ENCODE assay signal across 1 cellular context in the genomic region with DNA sequence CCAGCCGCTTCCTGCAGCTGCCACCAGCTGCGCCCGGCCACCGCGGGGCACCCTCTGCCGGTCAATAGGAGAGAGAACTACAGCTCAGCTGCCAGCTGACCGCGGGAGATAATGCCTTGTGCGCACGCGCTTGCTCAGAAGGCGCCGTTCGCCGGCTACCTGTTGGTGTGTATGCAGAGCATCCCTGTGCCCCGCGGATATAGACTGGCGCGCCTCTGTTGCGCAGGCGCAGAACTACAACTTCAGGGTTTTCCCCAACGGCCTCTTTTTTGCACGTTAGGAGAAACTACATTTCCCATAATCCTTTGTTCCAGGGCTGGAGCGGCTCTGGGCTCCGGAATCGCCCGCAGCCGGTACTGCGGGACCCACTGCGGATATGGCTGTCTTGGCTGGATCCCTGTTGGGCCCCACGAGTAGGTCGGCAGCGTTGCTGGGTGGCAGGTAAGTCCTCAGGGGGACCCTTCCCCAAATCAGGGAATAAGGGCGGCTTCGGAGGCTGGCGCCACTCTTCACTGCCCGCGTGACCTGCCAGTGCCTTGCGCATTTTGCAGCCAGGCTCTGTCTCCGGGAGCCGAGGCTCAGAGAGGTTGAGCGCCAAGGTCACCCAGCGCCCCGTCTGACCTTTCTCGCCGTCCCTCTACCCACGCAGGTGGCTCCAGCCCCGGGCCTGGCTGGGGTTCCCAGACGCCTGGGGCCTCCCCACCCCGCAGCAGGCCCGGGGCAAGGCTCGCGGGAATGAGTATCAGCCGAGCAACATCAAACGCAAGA.
TF ChIP-seq lines count a peak whose summit lies in the region.

A gene (plus strand): TSS at position 356 of the 768 bp plus-strand sequence. CDS start 21 bp downstream, at position 377.

TF ChIP-seq in K562, 482 proteins besides CTCF, POLR2A, EP300 and RAD21 (continued from another document and continues in another):
- TF ChIP-seq, protein P1, sequence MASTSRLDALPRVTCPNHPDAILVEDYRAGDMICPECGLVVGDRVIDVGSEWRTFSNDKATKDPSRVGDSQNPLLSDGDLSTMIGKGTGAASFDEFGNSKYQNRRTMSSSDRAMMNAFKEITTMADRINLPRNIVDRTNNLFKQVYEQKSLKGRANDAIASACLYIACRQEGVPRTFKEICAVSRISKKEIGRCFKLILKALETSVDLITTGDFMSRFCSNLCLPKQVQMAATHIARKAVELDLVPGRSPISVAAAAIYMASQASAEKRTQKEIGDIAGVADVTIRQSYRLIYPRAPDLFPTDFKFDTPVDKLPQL (IDR thresholded peaks at IDR 0.05; ENCODE audit: extremely low read depth, insufficient read length), result no peak
- TF ChIP-seq ZNF143 (CRISPR knock-in tag; IDR thresholded peaks at IDR 0.05) (peak; percentile 90), RHOXF2B (CRISPR knock-in tag; conservative IDR thresholded peaks at IDR 0.05) (no peak), MCM5 (IDR thresholded peaks at IDR 0.05; ENCODE audit: low read depth) (no peak), ZNF146 (CRISPR knock-in tag; IDR thresholded peaks at IDR 0.05; ENCODE audit: unreplicated experiment) (no peak), MYBL2 (IDR thresholded peaks at IDR 0.05; ENCODE audit: low read depth) (no peak), MYBL2 (CRISPR knock-in tag; IDR thresholded peaks at IDR 0.05; ENCODE audit: borderline replicate concordance) (no peak), HDAC1 (IDR thresholded peaks at IDR 0.05) (peak in 1 of 2 experiments; percentile 41; a peak in 1 of 4 replicates), HOXB6 (CRISPR knock-in tag; IDR thresholded peaks at IDR 0.05; ENCODE audit: borderline replicate concordance) (no peak), PHF8 (IDR thresholded peaks at IDR 0.05; ENCODE audit: borderline replicate concordance, low read length) (peak; percentile 78; the same call in 1 of the 2 replicates), KDM5B (IDR thresholded peaks at IDR 0.05; ENCODE audit: insufficient replicate concordance, low read depth, low read length) (peak; percentile 65), SIRT6 (IDR thresholded peaks at IDR 0.05; ENCODE audit: low read depth, low read length) (no peak), ZFP30 (CRISPR knock-in tag; IDR thresholded peaks at IDR 0.05; ENCODE audit: borderline replicate concordance) (no peak), BCL6 (CRISPR knock-in tag; IDR thresholded peaks at IDR 0.05) (no peak), FOXJ2 (tag; IDR thresholded peaks at IDR 0.05) (peak; percentile 55; the same call in 1 of the 2 replicates), DNMT1 (IDR thresholded peaks at IDR 0.05) (no peak), OTX1 (CRISPR knock-in tag; IDR thresholded peaks at IDR 0.05) (no peak), LCOR (CRISPR knock-in tag; IDR thresholded peaks at IDR 0.05) (no peak; the same call in 1 of the 2 replicates), TRIM24 (IDR thresholded peaks at IDR 0.05) (0 out of 4 replicates have a peak, but pooled peaks of 1 of the 2 experiments have one; percentile 23), HNRNPK (IDR thresholded peaks at IDR 0.05; ENCODE audit: low read depth, low read length, poor library complexity, severe bottlenecking) (peak; percentile 48), GABPA (tag; conservative IDR thresholded peaks at IDR 0.05; ENCODE audit: low read depth) (0 out of 2 replicates have a peak, but pooled peaks have one; percentile 46), ZNF507 (tag; conservative IDR thresholded peaks at IDR 0.05) (no peak), BMI1 (IDR thresholded peaks at IDR 0.05; ENCODE audit: low read length) (no peak), HDAC3 (IDR thresholded peaks at IDR 0.05; ENCODE audit: borderline replicate concordance, partially characterized antibody) (no peak), NEUROD1 (IDR thresholded peaks at IDR 0.05; ENCODE audit: borderline replicate concordance, low read depth, low read length, partially characterized antibody) (no peak), NCOA4 (IDR thresholded peaks at IDR 0.05; ENCODE audit: partially characterized antibody) (no peak), TAF7 (tag; IDR thresholded peaks at IDR 0.05) (no peak; the same call in 1 of the 2 replicates), MAFF (IDR thresholded peaks at IDR 0.05; ENCODE audit: low read length) (no peak), ZC3H4 (CRISPR knock-in tag; IDR thresholded peaks at IDR 0.05; ENCODE audit: borderline replicate concordance) (no peak), MTA2 (IDR thresholded peaks at IDR 0.05; ENCODE audit: low read depth) (no peak), BRCA1 (IDR thresholded peaks at IDR 0.05) (no peak), BRCA1 (CRISPR knock-in tag; IDR thresholded peaks at IDR 0.05) (no peak), E2F3 (CRISPR knock-in tag; IDR thresholded peaks at IDR 0.05) (peak; percentile 78; the same call in 1 of the 2 replicates), ZBTB1 (CRISPR knock-in tag; IDR thresholded peaks at IDR 0.05; ENCODE audit: borderline replicate concordance, low read depth) (no peak), NFRKB (IDR thresholded peaks at IDR 0.05; ENCODE audit: low read depth) (peak; percentile 46; the same call in 1 of the 2 replicates), CEBPB (tag; IDR thresholded peaks at IDR 0.05) (no peak), IFI16 (CRISPR knock-in tag; IDR thresholded peaks at IDR 0.05) (no peak), SAFB (IDR thresholded peaks at IDR 0.05; ENCODE audit: borderline replicate concordance, low read depth, low read length) (no peak)
- TF ChIP-seq, protein P2, sequence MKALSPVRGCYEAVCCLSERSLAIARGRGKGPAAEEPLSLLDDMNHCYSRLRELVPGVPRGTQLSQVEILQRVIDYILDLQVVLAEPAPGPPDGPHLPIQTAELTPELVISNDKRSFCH (CRISPR knock-in tag; IDR thresholded peaks at IDR 0.05), result no peak
- TF ChIP-seq, protein P2 (tag; IDR thresholded peaks at IDR 0.05), result peak; percentile 75
- TF ChIP-seq, protein P3, sequence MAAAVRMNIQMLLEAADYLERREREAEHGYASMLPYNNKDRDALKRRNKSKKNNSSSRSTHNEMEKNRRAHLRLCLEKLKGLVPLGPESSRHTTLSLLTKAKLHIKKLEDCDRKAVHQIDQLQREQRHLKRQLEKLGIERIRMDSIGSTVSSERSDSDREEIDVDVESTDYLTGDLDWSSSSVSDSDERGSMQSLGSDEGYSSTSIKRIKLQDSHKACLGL (CRISPR knock-in tag; IDR thresholded peaks at IDR 0.05; ENCODE audit: borderline replicate concordance, poor library complexity, severe bottlenecking), result no peak
- TF ChIP-seq, protein P4, sequence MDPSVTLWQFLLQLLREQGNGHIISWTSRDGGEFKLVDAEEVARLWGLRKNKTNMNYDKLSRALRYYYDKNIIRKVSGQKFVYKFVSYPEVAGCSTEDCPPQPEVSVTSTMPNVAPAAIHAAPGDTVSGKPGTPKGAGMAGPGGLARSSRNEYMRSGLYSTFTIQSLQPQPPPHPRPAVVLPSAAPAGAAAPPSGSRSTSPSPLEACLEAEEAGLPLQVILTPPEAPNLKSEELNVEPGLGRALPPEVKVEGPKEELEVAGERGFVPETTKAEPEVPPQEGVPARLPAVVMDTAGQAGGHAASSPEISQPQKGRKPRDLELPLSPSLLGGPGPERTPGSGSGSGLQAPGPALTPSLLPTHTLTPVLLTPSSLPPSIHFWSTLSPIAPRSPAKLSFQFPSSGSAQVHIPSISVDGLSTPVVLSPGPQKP (CRISPR knock-in tag; IDR thresholded peaks at IDR 0.05), result no peak
- TF ChIP-seq, protein P5, sequence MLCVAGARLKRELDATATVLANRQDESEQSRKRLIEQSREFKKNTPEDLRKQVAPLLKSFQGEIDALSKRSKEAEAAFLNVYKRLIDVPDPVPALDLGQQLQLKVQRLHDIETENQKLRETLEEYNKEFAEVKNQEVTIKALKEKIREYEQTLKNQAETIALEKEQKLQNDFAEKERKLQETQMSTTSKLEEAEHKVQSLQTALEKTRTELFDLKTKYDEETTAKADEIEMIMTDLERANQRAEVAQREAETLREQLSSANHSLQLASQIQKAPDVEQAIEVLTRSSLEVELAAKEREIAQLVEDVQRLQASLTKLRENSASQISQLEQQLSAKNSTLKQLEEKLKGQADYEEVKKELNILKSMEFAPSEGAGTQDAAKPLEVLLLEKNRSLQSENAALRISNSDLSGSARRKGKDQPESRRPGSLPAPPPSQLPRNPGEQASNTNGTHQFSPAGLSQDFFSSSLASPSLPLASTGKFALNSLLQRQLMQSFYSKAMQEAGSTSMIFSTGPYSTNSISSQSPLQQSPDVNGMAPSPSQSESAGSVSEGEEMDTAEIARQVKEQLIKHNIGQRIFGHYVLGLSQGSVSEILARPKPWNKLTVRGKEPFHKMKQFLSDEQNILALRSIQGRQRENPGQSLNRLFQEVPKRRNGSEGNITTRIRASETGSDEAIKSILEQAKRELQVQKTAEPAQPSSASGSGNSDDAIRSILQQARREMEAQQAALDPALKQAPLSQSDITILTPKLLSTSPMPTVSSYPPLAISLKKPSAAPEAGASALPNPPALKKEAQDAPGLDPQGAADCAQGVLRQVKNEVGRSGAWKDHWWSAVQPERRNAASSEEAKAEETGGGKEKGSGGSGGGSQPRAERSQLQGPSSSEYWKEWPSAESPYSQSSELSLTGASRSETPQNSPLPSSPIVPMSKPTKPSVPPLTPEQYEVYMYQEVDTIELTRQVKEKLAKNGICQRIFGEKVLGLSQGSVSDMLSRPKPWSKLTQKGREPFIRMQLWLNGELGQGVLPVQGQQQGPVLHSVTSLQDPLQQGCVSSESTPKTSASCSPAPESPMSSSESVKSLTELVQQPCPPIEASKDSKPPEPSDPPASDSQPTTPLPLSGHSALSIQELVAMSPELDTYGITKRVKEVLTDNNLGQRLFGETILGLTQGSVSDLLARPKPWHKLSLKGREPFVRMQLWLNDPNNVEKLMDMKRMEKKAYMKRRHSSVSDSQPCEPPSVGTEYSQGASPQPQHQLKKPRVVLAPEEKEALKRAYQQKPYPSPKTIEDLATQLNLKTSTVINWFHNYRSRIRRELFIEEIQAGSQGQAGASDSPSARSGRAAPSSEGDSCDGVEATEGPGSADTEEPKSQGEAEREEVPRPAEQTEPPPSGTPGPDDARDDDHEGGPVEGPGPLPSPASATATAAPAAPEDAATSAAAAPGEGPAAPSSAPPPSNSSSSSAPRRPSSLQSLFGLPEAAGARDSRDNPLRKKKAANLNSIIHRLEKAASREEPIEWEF (CRISPR knock-in tag; IDR thresholded peaks at IDR 0.05), result no peak
- TF ChIP-seq, protein P6, sequence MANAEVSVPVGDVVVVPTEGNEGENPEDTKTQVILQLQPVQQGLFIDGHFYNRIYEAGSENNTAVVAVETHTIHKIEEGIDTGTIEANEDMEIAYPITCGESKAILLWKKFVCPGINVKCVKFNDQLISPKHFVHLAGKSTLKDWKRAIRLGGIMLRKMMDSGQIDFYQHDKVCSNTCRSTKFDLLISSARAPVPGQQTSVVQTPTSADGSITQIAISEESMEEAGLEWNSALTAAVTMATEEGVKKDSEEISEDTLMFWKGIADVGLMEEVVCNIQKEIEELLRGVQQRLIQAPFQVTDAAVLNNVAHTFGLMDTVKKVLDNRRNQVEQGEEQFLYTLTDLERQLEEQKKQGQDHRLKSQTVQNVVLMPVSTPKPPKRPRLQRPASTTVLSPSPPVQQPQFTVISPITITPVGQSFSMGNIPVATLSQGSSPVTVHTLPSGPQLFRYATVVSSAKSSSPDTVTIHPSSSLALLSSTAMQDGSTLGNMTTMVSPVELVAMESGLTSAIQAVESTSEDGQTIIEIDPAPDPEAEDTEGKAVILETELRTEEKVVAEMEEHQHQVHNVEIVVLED (CRISPR knock-in tag; IDR thresholded peaks at IDR 0.05), result no peak
- TF ChIP-seq, protein P7, sequence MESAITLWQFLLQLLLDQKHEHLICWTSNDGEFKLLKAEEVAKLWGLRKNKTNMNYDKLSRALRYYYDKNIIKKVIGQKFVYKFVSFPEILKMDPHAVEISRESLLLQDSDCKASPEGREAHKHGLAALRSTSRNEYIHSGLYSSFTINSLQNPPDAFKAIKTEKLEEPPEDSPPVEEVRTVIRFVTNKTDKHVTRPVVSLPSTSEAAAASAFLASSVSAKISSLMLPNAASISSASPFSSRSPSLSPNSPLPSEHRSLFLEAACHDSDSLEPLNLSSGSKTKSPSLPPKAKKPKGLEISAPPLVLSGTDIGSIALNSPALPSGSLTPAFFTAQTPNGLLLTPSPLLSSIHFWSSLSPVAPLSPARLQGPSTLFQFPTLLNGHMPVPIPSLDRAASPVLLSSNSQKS (CRISPR knock-in tag; IDR thresholded peaks at IDR 0.05), result no peak
- TF ChIP-seq, protein P8, sequence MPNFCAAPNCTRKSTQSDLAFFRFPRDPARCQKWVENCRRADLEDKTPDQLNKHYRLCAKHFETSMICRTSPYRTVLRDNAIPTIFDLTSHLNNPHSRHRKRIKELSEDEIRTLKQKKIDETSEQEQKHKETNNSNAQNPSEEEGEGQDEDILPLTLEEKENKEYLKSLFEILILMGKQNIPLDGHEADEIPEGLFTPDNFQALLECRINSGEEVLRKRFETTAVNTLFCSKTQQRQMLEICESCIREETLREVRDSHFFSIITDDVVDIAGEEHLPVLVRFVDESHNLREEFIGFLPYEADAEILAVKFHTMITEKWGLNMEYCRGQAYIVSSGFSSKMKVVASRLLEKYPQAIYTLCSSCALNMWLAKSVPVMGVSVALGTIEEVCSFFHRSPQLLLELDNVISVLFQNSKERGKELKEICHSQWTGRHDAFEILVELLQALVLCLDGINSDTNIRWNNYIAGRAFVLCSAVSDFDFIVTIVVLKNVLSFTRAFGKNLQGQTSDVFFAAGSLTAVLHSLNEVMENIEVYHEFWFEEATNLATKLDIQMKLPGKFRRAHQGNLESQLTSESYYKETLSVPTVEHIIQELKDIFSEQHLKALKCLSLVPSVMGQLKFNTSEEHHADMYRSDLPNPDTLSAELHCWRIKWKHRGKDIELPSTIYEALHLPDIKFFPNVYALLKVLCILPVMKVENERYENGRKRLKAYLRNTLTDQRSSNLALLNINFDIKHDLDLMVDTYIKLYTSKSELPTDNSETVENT (CRISPR knock-in tag; IDR thresholded peaks at IDR 0.05), result no peak
- TF ChIP-seq, protein P9, sequence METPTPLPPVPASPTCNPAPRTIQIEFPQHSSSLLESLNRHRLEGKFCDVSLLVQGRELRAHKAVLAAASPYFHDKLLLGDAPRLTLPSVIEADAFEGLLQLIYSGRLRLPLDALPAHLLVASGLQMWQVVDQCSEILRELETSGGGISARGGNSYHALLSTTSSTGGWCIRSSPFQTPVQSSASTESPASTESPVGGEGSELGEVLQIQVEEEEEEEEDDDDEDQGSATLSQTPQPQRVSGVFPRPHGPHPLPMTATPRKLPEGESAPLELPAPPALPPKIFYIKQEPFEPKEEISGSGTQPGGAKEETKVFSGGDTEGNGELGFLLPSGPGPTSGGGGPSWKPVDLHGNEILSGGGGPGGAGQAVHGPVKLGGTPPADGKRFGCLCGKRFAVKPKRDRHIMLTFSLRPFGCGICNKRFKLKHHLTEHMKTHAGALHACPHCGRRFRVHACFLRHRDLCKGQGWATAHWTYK (CRISPR knock-in tag; IDR thresholded peaks at IDR 0.05), result peak; percentile 55; the same call in 1 of the 2 replicates
- TF ChIP-seq, protein P10, sequence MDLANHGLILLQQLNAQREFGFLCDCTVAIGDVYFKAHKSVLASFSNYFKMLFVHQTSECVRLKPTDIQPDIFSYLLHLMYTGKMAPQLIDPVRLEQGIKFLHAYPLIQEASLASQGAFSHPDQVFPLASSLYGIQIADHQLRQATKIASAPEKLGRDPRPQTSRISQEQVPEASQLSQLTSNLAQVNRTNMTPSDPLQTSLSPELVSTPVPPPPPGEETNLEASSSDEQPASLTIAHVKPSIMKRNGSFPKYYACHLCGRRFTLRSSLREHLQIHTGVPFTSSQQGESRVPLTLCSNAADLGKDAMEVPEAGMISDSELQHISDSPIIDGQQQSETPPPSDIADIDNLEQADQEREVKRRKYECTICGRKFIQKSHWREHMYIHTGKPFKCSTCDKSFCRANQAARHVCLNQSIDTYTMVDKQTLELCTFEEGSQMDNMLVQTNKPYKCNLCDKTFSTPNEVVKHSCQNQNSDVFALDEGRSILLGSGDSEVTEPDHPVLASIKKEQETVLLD (IDR thresholded peaks at IDR 0.05), result peak; percentile 97
